Comparison of ENCODE assay signal across 8 cellular contexts in genomic region chr20:63858393-63859165, GRCh38. TPM values are rescaled to one million over a fixed set of nuclear protein-coding genes. Genes with fewer than 3 reads are reported as not detected.
DNase-seq lines count a peak whose midpoint lies in the region; ATAC-seq, FAIRE-seq and TF ChIP-seq lines count a peak whose summit lies in the region.

No MANE protein-coding gene starts in this region.

- TF ChIP-seq CTCF in natural killer cell (IDR thresholded peaks at IDR 0.05) (no peak), astrocyte of the cerebellum (IDR thresholded peaks at IDR 0.05; ENCODE audit: low read depth, low read length, missing control alignments) (peak; percentile 54), kidney (IDR thresholded peaks at IDR 0.05; ENCODE audit: borderline replicate concordance, extremely low read depth, insufficient read depth) (peak; percentile 39), thyroid gland (IDR thresholded peaks at IDR 0.05) (peak in 1 of 6 experiments; percentile 12)

- DNase-seq in natural killer cell (no peak), astrocyte of the cerebellum (ENCODE audit: low read depth) (no peak), kidney (peak; percentile 84), thyroid gland (peak in 1 of 2 donors; percentile 15), NCI-H1092 (lab: John Stamatoyannopoulos, UW) (no peak), superior temporal gyrus (ENCODE audit: extremely low spot score) (no peak)
- no peak for DNase-seq in natural killer cell treated with Interleukin-12 subunit alpha and Interleukin-12 subunit beta and Interleukin-15 and Interleukin-18, amount 100 ng/mL, for 72 hours (ENCODE audit: low spot score)

- H3K9ac ChIP-seq in kidney (ENCODE audit: low read length in 2 of 2) = peak overlapping the region; percentile 22 to 40

- H3K4me3 ChIP-seq in astrocyte of the cerebellum (ENCODE audit: low read depth, low read length) = no peak overlapping the region
- no peak overlapping the region for H3K4me3 ChIP-seq in kidney (ENCODE audit: low read length in 2 of 2)
- H3K4me3 ChIP-seq in thyroid gland (replicated peaks in 1 of 3) = no peak overlapping the region

- H3K27me3 Mint-ChIP-seq in natural killer cell (ENCODE audit: low read depth in 2 of 2) = no peaks in the 10 kb centered on the region
- H3K27me3 Mint-ChIP-seq in natural killer cell treated with Interleukin-12 subunit alpha and Interleukin-12 subunit beta and Interleukin-15 and Interleukin-18, amount 100 ng/mL, for 72 hours = no peaks in the 10 kb centered on the region

- FAIRE-seq in kidney (lab: Jason Lieb, UNC) = no peak

- in situ Hi-C loops in astrocyte of the cerebellum (cut with HindIII; ENCODE audit: low sequenced_read_pairs) = no loop called here

- H3K9me3 ChIP-seq in kidney (ENCODE audit: control insufficient read depth in 1 of 2, low read length in 2 of 2) (no peaks in the 10 kb centered on the region), thyroid gland (no peaks in the 10 kb centered on the region)

- intact Hi-C loops in natural killer cell (cut with micrococcal nuclease) (no loop called here), kidney (cut with DNase I) (no loop called here), thyroid gland (cut with DNase I) (no loop called here)

- no peak for TF ChIP-seq POLR2A in thyroid gland (IDR thresholded peaks at IDR 0.05)

- H3K9me3 Mint-ChIP-seq in natural killer cell = no peaks in the 10 kb centered on the region
- no peaks in the 10 kb centered on the region for H3K9me3 Mint-ChIP-seq in natural killer cell treated with Interleukin-12 subunit alpha and Interleukin-12 subunit beta and Interleukin-15 and Interleukin-18, amount 100 ng/mL, for 72 hours

- no peaks in the 10 kb centered on the region for H3K36me3 Mint-ChIP-seq in natural killer cell
- no peaks in the 10 kb centered on the region for H3K36me3 Mint-ChIP-seq in natural killer cell treated with Interleukin-12 subunit alpha and Interleukin-12 subunit beta and Interleukin-15 and Interleukin-18, amount 100 ng/mL, for 72 hours

- peaks cover 7 to 34% of the 10 kb centered on the region in 2 donors for H3K4me1 Mint-ChIP-seq in natural killer cell
- H3K4me1 Mint-ChIP-seq in natural killer cell treated with Interleukin-12 subunit alpha and Interleukin-12 subunit beta and Interleukin-15 and Interleukin-18, amount 100 ng/mL, for 72 hours (ENCODE audit: low read depth in 2 of 2) = peaks cover 16 to 19% of the 10 kb centered on the region in 2 donors

- peak overlapping the region; percentile 9 for H3K4me3 Mint-ChIP-seq in natural killer cell
- no peak overlapping the region for H3K4me3 Mint-ChIP-seq in natural killer cell treated with Interleukin-12 subunit alpha and Interleukin-12 subunit beta and Interleukin-15 and Interleukin-18, amount 100 ng/mL, for 72 hours

- ATAC-seq in natural killer cell (peak in 2 of 3 donors; percentile 11 to 21), GM18907 (IDR thresholded peaks at IDR 0.05; ENCODE audit: unreplicated experiment) (no peak)
- ATAC-seq in natural killer cell treated with Interleukin-12 subunit alpha and Interleukin-12 subunit beta and Interleukin-15 and Interleukin-18, amount 100 ng/mL, for 72 hours = no peak

- H3K27ac ChIP-seq in kidney (ENCODE audit: low read depth in 2 of 2, low read length in 2 of 2) = peak overlapping the region; percentile 32 to 67
- peak overlapping the region in 2 of 3 donors; percentile 33 to 39 for H3K27ac ChIP-seq in thyroid gland

- H3K27ac Mint-ChIP-seq in natural killer cell = peak overlapping the region in 1 of 2 donors; percentile 40
- peak overlapping the region in 1 of 2 donors; percentile 31 for H3K27ac Mint-ChIP-seq in natural killer cell treated with Interleukin-12 subunit alpha and Interleukin-12 subunit beta and Interleukin-15 and Interleukin-18, amount 100 ng/mL, for 72 hours

- H3K4me1 ChIP-seq in kidney (ENCODE audit: control insufficient read depth in 1 of 2, insufficient read depth in 1 of 2, low read depth in 1 of 2, low read length in 2 of 2) (peaks cover 31 to 49% of the 10 kb centered on the region in 2 donors), thyroid gland (peaks cover 27 to 74% of the 10 kb centered on the region in 2 donors)

- H3K36me3 ChIP-seq in kidney (ENCODE audit: control insufficient read depth in 1 of 2, insufficient read depth in 2 of 2, low read length in 2 of 2) = no peaks in the 10 kb centered on the region
- peaks cover 0 to 7% of the 10 kb centered on the region in 2 donors for H3K36me3 ChIP-seq in thyroid gland

- no peaks in the 10 kb centered on the region for H3K27me3 ChIP-seq in thyroid gland

- WGBS in thyroid gland, 2 donors = 9 to 31% methylated on average over 6 to 11 of the region's 12 CpGs

RNA-seq across cellular contexts. Expression of gene ABHD16B, which starts 2.7 kb away (rescaled TPM):
- total RNA-seq in natural killer cell (not detected), kidney (not detected), thyroid gland (not detected)
- total RNA-seq in natural killer cell treated with Interleukin-12 subunit alpha and Interleukin-12 subunit beta and Interleukin-15 and Interleukin-18, amount 100 ng/mL, for 72 hours = not detected
- not detected for polyA plus RNA-seq in kidney (ENCODE audit: insufficient read depth, low read depth, low replicate concordance)

RNA-seq across cellular contexts. Expression of gene TPD52L2, which starts 6.5 kb away (rescaled TPM):
- 10 to 100 TPM; 36.8 to 47.2 (median 45.1) TPM for total RNA-seq in natural killer cell
- 10 to 100 TPM; 48.8 to 60.0 TPM for total RNA-seq in natural killer cell treated with Interleukin-12 subunit alpha and Interleukin-12 subunit beta and Interleukin-15 and Interleukin-18, amount 100 ng/mL, for 72 hours
- 78.0 TPM for total RNA-seq in kidney
- polyA plus RNA-seq in kidney (ENCODE audit: insufficient read depth, low read depth, low replicate concordance) = 73.1 TPM
- total RNA-seq in thyroid gland = 10 to 100 TPM; 69.4 to 93.3 (median 89.6) TPM

RNA-seq across cellular contexts. Expression of gene ZBTB46, which starts 27.5 kb away (rescaled TPM):
- total RNA-seq in natural killer cell (1 to 10 TPM; 1.1 TPM), kidney (24.0 TPM), thyroid gland (10 to 100 TPM; 15.9 to 39.9 (median 27.7) TPM)
- total RNA-seq in natural killer cell treated with Interleukin-12 subunit alpha and Interleukin-12 subunit beta and Interleukin-15 and Interleukin-18, amount 100 ng/mL, for 72 hours = 1 to 10 TPM in 1 of 2 donors, under 1 TPM in 1; 0.25 to 1.2 TPM
- polyA plus RNA-seq in kidney (ENCODE audit: insufficient read depth, low read depth, low replicate concordance) = 4.5 TPM

RNA-seq across cellular contexts. Expression of gene DNAJC5, which starts 36.3 kb away (rescaled TPM):
- total RNA-seq in natural killer cell (10 to 100 TPM; 27.5 to 45.1 (median 42.8) TPM), kidney (52.3 TPM), thyroid gland (10 to 100 TPM; 38.4 to 87.4 (median 75.1) TPM)
- 10 to 100 TPM; 67.6 to 89.1 TPM for total RNA-seq in natural killer cell treated with Interleukin-12 subunit alpha and Interleukin-12 subunit beta and Interleukin-15 and Interleukin-18, amount 100 ng/mL, for 72 hours
- 24.4 TPM for polyA plus RNA-seq in kidney (ENCODE audit: insufficient read depth, low read depth, low replicate concordance)

Comparison
In these comparisons a context has a peak if more than half of its experiments do, and no peak if none do; other contexts are left out.
1. ATAC-seq: peak in natural killer cell (2 of 3); none in natural killer cell treated with Interleukin-12 subunit alpha and Interleukin-12 subunit beta and Interleukin-15 and Interleukin-18, amount 100 ng/mL, for 72 hours (0 of 2) and GM18907 (single experiment).
2. RNA of gene ZBTB46, which starts 27.5 kb away (total RNA-seq): 15.9 to 39.9 TPM in thyroid gland and 24.0 TPM in kidney (single experiment); 0.25 to 1.2 TPM in natural killer cell treated with Interleukin-12 subunit alpha and Interleukin-12 subunit beta and Interleukin-15 and Interleukin-18, amount 100 ng/mL, for 72 hours and 1.1 TPM in natural killer cell; every median in the first group is over 4 times any median in the second.